ENCODE assay signal across 11 cellular contexts in genomic region chr3:111738238-111738637, GRCh38.
A peak's percentile ranks its signal among the peaks of the same experiment; 100 is the strongest.
DNase-seq lines count a peak whose midpoint lies in the region; ATAC-seq, FAIRE-seq and TF ChIP-seq lines count a peak whose summit lies in the region.
"Had no signal": no experiment of that assay in that cellular context is flagged by ENCODE, and none has a peak within 500 bp of the region (broad histone marks: within the 10 kb centered on the region; RNA-seq: fewer than 3 reads in every experiment).

No MANE protein-coding gene starts in this region.

- dilution Hi-C loops in keratinocyte (cut with MboI; ENCODE audit: extremely low pct_ligation_motif_present, low sequenced_read_pairs) = no loop called here

- peaks cover 3% of the 10 kb centered on the region for H3K79me2 ChIP-seq in keratinocyte (ENCODE audit: control insufficient read depth, insufficient read depth, low read length)

- H3K36me3 ChIP-seq in keratinocyte (ENCODE audit: control insufficient read depth in 2 of 2, extremely low read depth in 1 of 2, insufficient read depth in 2 of 2, low read length in 2 of 2) (no peaks in the 10 kb centered on the region), stomach smooth muscle (ENCODE audit: control insufficient read depth in 2 of 2, insufficient read depth in 2 of 2, low read length in 2 of 2) (no peaks in the 10 kb centered on the region)

- H3K4me3 Mint-ChIP-seq in activated CD4-positive, alpha-beta memory T cell treated with anti-CD3 and anti-CD28 coated beads, Interleukin-2, amount 10 ng/mL, durations not matched to agents 7 days and 5 days = no peak overlapping the region
- H3K4me3 Mint-ChIP-seq: T-helper 17 cell had no signal

- peaks cover 10% of the 10 kb centered on the region for H3K36me3 Mint-ChIP-seq in activated CD4-positive, alpha-beta memory T cell treated with anti-CD3 and anti-CD28 coated beads, Interleukin-2, amount 10 ng/mL, durations not matched to agents 7 days and 5 days (ENCODE audit: low read depth)

- H3K9ac ChIP-seq in keratinocyte (ENCODE audit: control insufficient read depth, extremely low read depth, insufficient read depth, low read length) (peak overlapping the region; percentile 76), stomach smooth muscle (ENCODE audit: low read length in 2 of 2) (peak overlapping the region in 1 of 2 donors; percentile 0)

- peak; percentile 61 for FAIRE-seq in keratinocyte (lab: Jason Lieb, UNC)

- no peaks in the 10 kb centered on the region for H4K20me1 ChIP-seq in keratinocyte (ENCODE audit: control insufficient read depth, extremely low read depth, insufficient read depth, low read length)

- H3K4me3 ChIP-seq in keratinocyte (ENCODE audit: control insufficient read depth in 2 of 3, extremely low read depth in 1 of 3, insufficient read depth in 2 of 3, low read depth in 1 of 3, low read length in 3 of 3) = peak overlapping the region in 1 of 3 experiments; percentile 8
- no peak overlapping the region for H3K4me3 ChIP-seq in stomach smooth muscle (ENCODE audit: low read length in 2 of 2)

- H3K9me3 Mint-ChIP-seq in activated CD4-positive, alpha-beta memory T cell treated with anti-CD3 and anti-CD28 coated beads, Interleukin-2, amount 10 ng/mL, durations not matched to agents 7 days and 5 days = peaks cover 3% of the 10 kb centered on the region

- no peak overlapping the region for H3K27ac Mint-ChIP-seq in activated CD4-positive, alpha-beta memory T cell treated with anti-CD3 and anti-CD28 coated beads, Interleukin-2, amount 10 ng/mL, durations not matched to agents 7 days and 5 days
- H3K27ac Mint-ChIP-seq: T-helper 17 cell had no signal

- peaks cover 28% of the 10 kb centered on the region for H3K4me1 Mint-ChIP-seq in activated CD4-positive, alpha-beta memory T cell treated with anti-CD3 and anti-CD28 coated beads, Interleukin-2, amount 10 ng/mL, durations not matched to agents 7 days and 5 days
- H3K4me1 Mint-ChIP-seq: T-helper 17 cell had no signal

- H2AFZ ChIP-seq in keratinocyte (ENCODE audit: control insufficient read depth, low read length) = no peak overlapping the region

- no peaks in the 10 kb centered on the region for H3K27me3 Mint-ChIP-seq in activated CD4-positive, alpha-beta memory T cell treated with anti-CD3 and anti-CD28 coated beads, Interleukin-2, amount 10 ng/mL, durations not matched to agents 7 days and 5 days
- H3K27me3 Mint-ChIP-seq: T-helper 17 cell had no signal

- DNase-seq in RPMI8226 (peak; percentile 43), keratinocyte (ENCODE audit: low read depth, low spot score) (no peak), inferior parietal cortex (ENCODE audit: extremely low spot score) (no peak)
- DNase-seq in stimulated activated CD4-positive, alpha-beta T cell treated with anti-CD3 and anti-CD28 coated beads, Interleukin-2, amount 100 ng/mL, for 48 hours = no peak
- no peak for DNase-seq in activated CD4-positive, alpha-beta memory T cell treated with anti-CD3 and anti-CD28 coated beads, Interleukin-2, amount 10 ng/mL, durations not matched to agents 7 days and 5 days
- DNase-seq: DMS 273 treated with DMSO at 0.1 percent for 48 hours, NCI-H146, substantia nigra, T-helper 17 cell had no signal

- POLR2A ChIA-PET in activated CD4-positive, alpha-beta memory T cell treated with anti-CD3 and anti-CD28 coated beads, Interleukin-2, amount 10 ng/mL, durations not matched to agents 7 days and 5 days (lab: Charles Lee) = no interaction called here

- H3K4me1 ChIP-seq in keratinocyte (ENCODE audit: control insufficient read depth, extremely low read depth, insufficient read depth, low read length) = peaks cover 64% of the 10 kb centered on the region
- H3K4me1 ChIP-seq in stomach smooth muscle (ENCODE audit: control insufficient read depth, insufficient read depth, low read length) = peaks cover 22% of the 10 kb centered on the region

- H3K4me2 ChIP-seq in keratinocyte (ENCODE audit: control insufficient read depth, extremely low read depth, insufficient read depth, low read depth, low read length) = peak overlapping the region; percentile 76

- H3K27me3 ChIP-seq in keratinocyte (ENCODE audit: control insufficient read depth, extremely low read depth, insufficient read depth, low read length) (no peaks in the 10 kb centered on the region), stomach smooth muscle (ENCODE audit: control insufficient read depth in 1 of 2, insufficient read depth in 2 of 2, low read length in 2 of 2) (no peaks in the 10 kb centered on the region)

- H3K9me3 ChIP-seq in keratinocyte (ENCODE audit: control insufficient read depth, low read depth, low read length) = no peaks in the 10 kb centered on the region
- H3K9me3 ChIP-seq in stomach smooth muscle (ENCODE audit: control insufficient read depth in 2 of 2, low read length in 2 of 2) = no peaks in the 10 kb centered on the region

- H3K9me1 ChIP-seq in keratinocyte (ENCODE audit: control insufficient read depth, extremely low read depth, insufficient read depth, low read length) = no peaks in the 10 kb centered on the region

- peak; percentile 36 for ATAC-seq in GM18868 (IDR thresholded peaks at IDR 0.05; ENCODE audit: unreplicated experiment)
- ATAC-seq: T-helper 17 cell had no signal

- CTCF ChIA-PET in activated CD4-positive, alpha-beta memory T cell treated with anti-CD3 and anti-CD28 coated beads, Interleukin-2, amount 10 ng/mL, durations not matched to agents 7 days and 5 days (lab: Charles Lee) = interaction anchor here (0.7 to 0.9 kb wide), 2 partner anchors 230 to 276 kb away, joined by 3 read pairs; no protein-coding TSS in a partner anchor

- no peak for TF ChIP-seq CTCF in keratinocyte (optimal IDR thresholded peaks at IDR 0.05 in 1 of 3, IDR thresholded peaks at IDR 0.05 in 1 of 3, conservative IDR thresholded peaks at IDR 0.05 in 1 of 3; ENCODE audit: extremely low read depth in 1 of 3, insufficient read depth in 2 of 3, low read length in 3 of 3)

- H3K27ac ChIP-seq in keratinocyte (ENCODE audit: control insufficient read depth, insufficient read depth, low read length) = peak overlapping the region; percentile 90
- peak overlapping the region; percentile 69 for H3K27ac ChIP-seq in stomach smooth muscle (ENCODE audit: low read length)
